In the genomic region with DNA sequence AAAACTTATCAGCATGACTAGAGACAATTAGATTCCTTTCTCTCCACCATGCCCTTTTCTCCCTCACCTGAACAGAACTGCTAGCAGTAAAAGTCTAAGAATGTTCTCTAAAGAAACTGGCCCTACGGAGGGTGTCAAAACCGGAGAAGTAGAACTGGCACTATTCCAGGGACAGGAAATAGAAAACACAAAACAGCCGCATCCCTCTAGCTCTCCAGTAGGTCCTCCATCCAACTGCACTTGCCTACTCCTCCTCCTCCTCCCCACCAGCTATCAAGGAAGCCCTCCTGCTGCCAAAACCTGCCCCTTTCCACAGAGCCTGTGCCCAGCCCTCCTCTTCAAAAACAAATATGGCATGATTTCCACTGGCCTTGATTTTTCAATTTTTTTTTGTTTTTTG, we compare ENCODE assay signal across 21 cellular contexts.
"Had no signal": no experiment of that assay in that cellular context is flagged by ENCODE, and none has a peak within 500 bp of the region (broad histone marks: within the 10 kb centered on the region; RNA-seq: fewer than 3 reads in every experiment).

No MANE protein-coding gene starts in this region.

- H3K4me1 Mint-ChIP-seq: IgD-negative memory B cell had no signal

- H3K27ac Mint-ChIP-seq: IgD-negative memory B cell had no signal

- H3K9me3 Mint-ChIP-seq: IgD-negative memory B cell had no signal

- H3K4me3 Mint-ChIP-seq: IgD-negative memory B cell had no signal

- DNase-seq: Karpas-422; KG1; MG63; NCI-H1092; NCI-H1105 treated with DMSO at 0.1 percent for 48 hours; NCI-H1417 treated with DMSO at 0.1 percent for 48 hours; NCI-H146; NCI-H1694 treated with DMSO at 0.1 percent for 48 hours; NCI-H1930; NCI-H2171; NCI-H226; NCI-H446; NCI-H510A; NCI-H524 treated with DMSO at 0.1 percent for 48 hours; NK-92 treated with Interleukin-12 subunit alpha and Interleukin-12 subunit beta, amount 100 ng/mL, for 24 hours; PC-3; SHP77; T-helper 1 cell had no signal

- H3K4me3 ChIP-seq: MG63 had no signal

- H3K36me3 Mint-ChIP-seq: IgD-negative memory B cell had no signal

- ATAC-seq: Panc1, PC-3, SK-N-SH treated with all-trans-retinoic acid at 6 μM for 48 hours had no signal
